In the genomic region with DNA sequence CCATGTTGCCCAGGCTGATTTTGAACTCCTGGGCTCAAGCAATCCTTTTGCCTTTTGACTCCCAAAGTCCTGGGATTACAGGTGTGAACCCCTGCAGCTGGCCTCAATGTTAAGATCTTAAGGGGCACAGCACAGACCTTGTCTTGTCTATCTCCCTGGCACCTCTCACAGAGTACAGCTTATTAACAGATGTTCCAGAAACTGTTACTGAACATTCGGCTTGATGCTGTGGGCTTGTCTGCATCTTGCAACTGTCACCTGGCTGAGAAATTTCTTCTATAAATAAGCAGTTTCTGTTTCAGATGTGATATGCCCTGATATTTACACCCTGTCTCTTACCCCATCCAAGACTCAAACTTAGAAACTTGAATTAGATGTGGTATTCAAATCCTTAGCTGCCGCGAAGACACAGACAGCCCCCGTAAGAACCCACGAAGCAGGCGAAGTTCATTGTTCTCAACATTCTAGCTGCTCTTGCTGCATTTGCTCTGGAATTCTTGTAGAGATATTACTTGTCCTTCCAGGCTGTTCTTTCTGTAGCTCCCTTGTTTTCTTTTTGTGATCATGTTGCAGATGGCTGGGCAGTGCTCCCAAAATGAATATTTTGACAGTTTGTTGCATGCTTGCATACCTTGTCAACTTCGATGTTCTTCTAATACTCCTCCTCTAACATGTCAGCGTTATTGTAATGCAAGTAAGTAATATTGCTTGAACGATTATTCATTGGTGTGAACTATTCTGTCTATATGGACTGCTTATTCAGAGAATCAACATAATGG, we compare ENCODE assay signal across 9 cellular contexts. TPM values are rescaled to one million over a fixed set of nuclear protein-coding genes. Genes with fewer than 3 reads are reported as not detected.
DNase-seq lines count a peak whose midpoint lies in the region; ATAC-seq and TF ChIP-seq lines count a peak whose summit lies in the region.
"Had no signal": no experiment of that assay in that cellular context is flagged by ENCODE, and none has a peak within 500 bp of the region (broad histone marks: within the 10 kb centered on the region; RNA-seq: fewer than 3 reads in every experiment).

A gene (plus strand): TSS at position 450 of the 779 bp plus-strand sequence. CDS start 115 bp downstream, at position 565.

- no peaks in the 10 kb centered on the region for H3K36me3 ChIP-seq in upper lobe of right lung

- ATAC-seq in HG02571 (IDR thresholded peaks at IDR 0.05; ENCODE audit: unreplicated experiment) (peak; percentile 72), HG03575 (IDR thresholded peaks at IDR 0.05; ENCODE audit: extremely low read depth, insufficient number of reproducible peaks, low FRiP score, unreplicated experiment) (peak; percentile 66), upper lobe of right lung (no peak)

- H3K27me3 ChIP-seq in upper lobe of right lung = no peaks in the 10 kb centered on the region

- H3K9me3 ChIP-seq in upper lobe of right lung = no peaks in the 10 kb centered on the region

- H3K4me1 ChIP-seq in upper lobe of right lung = no peaks in the 10 kb centered on the region

- DNase-seq in NCI-H2171 treated with DMSO at 0.1 percent for 48 hours (lab: John Stamatoyannopoulos, UW) (peak; percentile 22), NCI-H2171 (lab: John Stamatoyannopoulos, UW) (no peak), superior temporal gyrus (ENCODE audit: extremely low spot score) (peak; percentile 24), NCI-H1048 (lab: John Stamatoyannopoulos, UW) (no peak), AML-193 (lab: John Stamatoyannopoulos, UW) (no peak), upper lobe of right lung (no peak)

- no peak within 1 kb of the TSS for H3K4me3 ChIP-seq in upper lobe of right lung

- H3K27ac ChIP-seq in upper lobe of right lung = no peak within 1 kb of the TSS
- H3K27ac ChIP-seq: 22Rv1 had no signal

- TF ChIP-seq CTCF in upper lobe of right lung (IDR thresholded peaks at IDR 0.05) = no peak

- intact Hi-C loops in upper lobe of right lung (cut with DNase I) = no loop called here

RNA-seq across cellular contexts. Expression of the gene that starts here (rescaled TPM):
- 0.41 TPM for total RNA-seq in upper lobe of right lung

Comparison
In these comparisons a context has a peak if more than half of its experiments do, and no peak if none do; other contexts are left out.
1. DNase-seq: peak in NCI-H2171 treated with DMSO at 0.1 percent for 48 hours (single experiment) and superior temporal gyrus (single experiment); none in NCI-H2171 (single experiment), NCI-H1048 (single experiment), AML-193 (0 of 2) and upper lobe of right lung (single experiment).